ENCODE assay signal across 9 cellular contexts in genomic region chr2:20422679-20423271, GRCh38. TPM values are rescaled to one million over a fixed set of nuclear protein-coding genes. Genes with fewer than 3 reads are reported as not detected.
DNase-seq lines count a peak whose midpoint lies in the region; ATAC-seq and TF ChIP-seq lines count a peak whose summit lies in the region.
"Had no signal": no experiment of that assay in that cellular context is flagged by ENCODE, and none has a peak within 500 bp of the region (broad histone marks: within the 10 kb centered on the region; RNA-seq: fewer than 3 reads in every experiment).

No MANE protein-coding gene starts in this region.

- H3K9me2 ChIP-seq in DOHH2 (replicated peaks; ENCODE audit: control insufficient read depth, low read length) (no peaks in the 10 kb centered on the region), Loucy (replicated peaks; ENCODE audit: low read depth, low read length) (no peaks in the 10 kb centered on the region)

- H3K9ac ChIP-seq in Loucy (ENCODE audit: low read depth, low read length, poor library complexity, severe bottlenecking) (no peak overlapping the region), neural progenitor cell (no peak overlapping the region)
- H3K9ac ChIP-seq: parathyroid adenoma had no signal

- no peaks in the 10 kb centered on the region for H3K9me3 Mint-ChIP-seq in dendritic cell treated with granulocyte-macrophage colony-stimulating factor and Interleukin-4, amounts not matched to agents 40 ng/mL and 50 ng/mL, for 4 days
- no peaks in the 10 kb centered on the region for H3K9me3 Mint-ChIP-seq in neural progenitor cell

- ATAC-seq in HG03439 (IDR thresholded peaks at IDR 0.05; ENCODE audit: unreplicated experiment) (no peak), GM21423 (IDR thresholded peaks at IDR 0.05; ENCODE audit: unreplicated experiment) (no peak)

- no peaks in the 10 kb centered on the region for H3F3A ChIP-seq in DOHH2 (ENCODE audit: control insufficient read depth, insufficient read depth)
- H3F3A ChIP-seq in Loucy (ENCODE audit: low read depth), result no peaks in the 10 kb centered on the region
- peaks cover 10% of the 10 kb centered on the region for H3F3A ChIP-seq in neural progenitor cell (ENCODE audit: low read depth)

- H3K4me1 ChIP-seq in DOHH2 (ENCODE audit: control insufficient read depth, low read length) (peaks cover 19% of the 10 kb centered on the region), Loucy (ENCODE audit: insufficient read depth, low read length, poor library complexity, severe bottlenecking) (peaks cover 19% of the 10 kb centered on the region), neural progenitor cell (peaks cover 18% of the 10 kb centered on the region)
- H3K4me1 ChIP-seq: parathyroid adenoma had no signal

- intact Hi-C loops in dendritic cell treated with granulocyte-macrophage colony-stimulating factor and Interleukin-4, amounts not matched to agents 40 ng/mL and 50 ng/mL, for 4 days (cut with micrococcal nuclease), result no loop called here

- H3K79me2 ChIP-seq in DOHH2 (ENCODE audit: control insufficient read depth, low read length), result no peaks in the 10 kb centered on the region
- H3K79me2 ChIP-seq in Loucy (ENCODE audit: insufficient read depth, low read length), result no peaks in the 10 kb centered on the region
- H3K79me2 ChIP-seq in neural progenitor cell (ENCODE audit: low read depth), result no peaks in the 10 kb centered on the region
- H3K79me2 ChIP-seq: parathyroid adenoma had no signal

- no peaks in the 10 kb centered on the region for H3K36me3 Mint-ChIP-seq in dendritic cell treated with granulocyte-macrophage colony-stimulating factor and Interleukin-4, amounts not matched to agents 40 ng/mL and 50 ng/mL, for 4 days (ENCODE audit: low read depth)
- no peaks in the 10 kb centered on the region for H3K36me3 Mint-ChIP-seq in neural progenitor cell

- TF ChIP-seq CTCF in DOHH2 (IDR thresholded peaks at IDR 0.05; ENCODE audit: low read depth, low read length, poor library complexity, severe bottlenecking) (peak; percentile 39), Loucy (conservative IDR thresholded peaks at IDR 0.05; ENCODE audit: low read length) (peak; percentile 56), neural progenitor cell (IDR thresholded peaks at IDR 0.05) (peak; percentile 59)

- H3K27ac ChIP-seq in DOHH2 (ENCODE audit: low read depth, low read length), result no peak overlapping the region
- H3K27ac ChIP-seq in neural progenitor cell, result no peak overlapping the region
- H3K27ac ChIP-seq: parathyroid adenoma had no signal

- no peaks in the 10 kb centered on the region for H3K36me3 ChIP-seq in DOHH2 (ENCODE audit: control insufficient read depth, low read length)
- H3K36me3 ChIP-seq in Loucy (ENCODE audit: insufficient read depth, low read length), result no peaks in the 10 kb centered on the region
- no peaks in the 10 kb centered on the region for H3K36me3 ChIP-seq in neural progenitor cell

- H3K9me3 ChIP-seq in DOHH2 (ENCODE audit: control insufficient read depth, insufficient read depth, low read length) (no peaks in the 10 kb centered on the region), Loucy (ENCODE audit: insufficient read depth, low read depth, low read length) (no peaks in the 10 kb centered on the region), neural progenitor cell (ENCODE audit: low read depth) (no peaks in the 10 kb centered on the region)

- DNase-seq in neural progenitor cell (ENCODE audit: low spot score) (peak; percentile 63), CD1c-positive myeloid dendritic cell (ENCODE audit: extremely low spot score) (no peak), KG1 (lab: John Stamatoyannopoulos, UW) (no peak)

- H3K4me2 ChIP-seq in DOHH2 (ENCODE audit: low read length), result no peak overlapping the region
- H3K4me2 ChIP-seq in Loucy (ENCODE audit: low read depth, low read length, poor library complexity, severe bottlenecking), result no peak overlapping the region
- H3K4me2 ChIP-seq in neural progenitor cell, result no peak overlapping the region

- no peaks in the 10 kb centered on the region for H3K27me3 Mint-ChIP-seq in dendritic cell treated with granulocyte-macrophage colony-stimulating factor and Interleukin-4, amounts not matched to agents 40 ng/mL and 50 ng/mL, for 4 days
- peaks cover 9% of the 10 kb centered on the region for H3K27me3 Mint-ChIP-seq in neural progenitor cell (ENCODE audit: insufficient read depth, low read depth)

- H3K4me1 Mint-ChIP-seq in dendritic cell treated with granulocyte-macrophage colony-stimulating factor and Interleukin-4, amounts not matched to agents 40 ng/mL and 50 ng/mL, for 4 days (ENCODE audit: low read depth), result peaks cover 85% of the 10 kb centered on the region
- peaks cover 36% of the 10 kb centered on the region for H3K4me1 Mint-ChIP-seq in neural progenitor cell

- peaks cover 4% of the 10 kb centered on the region for H3K27me3 ChIP-seq in DOHH2 (ENCODE audit: control insufficient read depth, low read length)
- no peaks in the 10 kb centered on the region for H3K27me3 ChIP-seq in Loucy (ENCODE audit: insufficient read depth, low read length, poor library complexity, severe bottlenecking)
- H3K27me3 ChIP-seq in neural progenitor cell, result no peaks in the 10 kb centered on the region

- H2AFZ ChIP-seq in Loucy (ENCODE audit: low read length) (no peak overlapping the region; the same call in 1 of the 2 replicates), neural progenitor cell (replicated peaks) (peak overlapping the region; percentile 68)
- H2AFZ ChIP-seq: parathyroid adenoma had no signal

- H4K20me1 ChIP-seq in DOHH2 (ENCODE audit: control insufficient read depth, insufficient read depth, low read depth, low read length) (no peaks in the 10 kb centered on the region), Loucy (ENCODE audit: insufficient read depth, low read length, poor library complexity, severe bottlenecking) (no peaks in the 10 kb centered on the region), neural progenitor cell (ENCODE audit: low read depth) (no peaks in the 10 kb centered on the region)

- peak overlapping the region; percentile 99 for H3K27ac Mint-ChIP-seq in dendritic cell treated with granulocyte-macrophage colony-stimulating factor and Interleukin-4, amounts not matched to agents 40 ng/mL and 50 ng/mL, for 4 days
- H3K27ac Mint-ChIP-seq in neural progenitor cell, result peak overlapping the region; percentile 10

- H3K4me3 ChIP-seq in DOHH2 (ENCODE audit: low read length) (no peak overlapping the region), Loucy (ENCODE audit: low read length, poor library complexity, severe bottlenecking) (no peak overlapping the region), neural progenitor cell (no peak overlapping the region)

- no peak overlapping the region for H3K4me3 Mint-ChIP-seq in dendritic cell treated with granulocyte-macrophage colony-stimulating factor and Interleukin-4, amounts not matched to agents 40 ng/mL and 50 ng/mL, for 4 days
- H3K4me3 Mint-ChIP-seq in neural progenitor cell, result no peak overlapping the region

RNA-seq across cellular contexts. Expression of gene RHOB, which starts 24.1 kb away (rescaled TPM):
- 16.1 and 28.7 TPM in 2 replicates for total RNA-seq in neural progenitor cell (ENCODE audit: low replicate concordance)
